Comparison of ENCODE assay signal across 8 cellular contexts in genomic region chr5:139295692-139296091, GRCh38. TPM values are rescaled to one million over a fixed set of nuclear protein-coding genes. Genes with fewer than 3 reads are reported as not detected.
DNase-seq lines count a peak whose midpoint lies in the region; ATAC-seq and TF ChIP-seq lines count a peak whose summit lies in the region.

No MANE protein-coding gene starts in this region.

- H3K4me3 ChIP-seq in GM06990 (replicated peaks; ENCODE audit: low read depth, low read length) (peak overlapping the region; percentile 96), RWPE2 (ENCODE audit: severe bottlenecking) (peak overlapping the region; percentile 89), esophagus (ENCODE audit: low read depth in 1 of 2, low read length in 2 of 2) (peak overlapping the region; percentile 4 to 34)

- no peaks in the 10 kb centered on the region for H3K27me3 ChIP-seq in GM06990 (replicated peaks; ENCODE audit: control insufficient read depth, insufficient read depth, low read length)
- no peaks in the 10 kb centered on the region for H3K27me3 ChIP-seq in RWPE2 (ENCODE audit: insufficient read depth, poor library complexity, severe bottlenecking)
- no peaks in the 10 kb centered on the region for H3K27me3 ChIP-seq in esophagus (ENCODE audit: control insufficient read depth in 1 of 2, insufficient read depth in 2 of 2, low read length in 2 of 2)

- WGBS in esophagus, 2 donors, result 34 to 38% methylated on average over 12 of the region's 12 CpGs

- H3K36me3 ChIP-seq in GM06990 (ENCODE audit: control insufficient read depth, insufficient read depth, low read length) (no peaks in the 10 kb centered on the region; the same call in 1 of the 2 replicates), RWPE2 (ENCODE audit: low read depth) (peaks cover 51% of the 10 kb centered on the region), esophagus (ENCODE audit: control insufficient read depth in 2 of 2, insufficient read depth in 2 of 2, low read length in 1 of 2) (no peaks in the 10 kb centered on the region)

- H3K27ac ChIP-seq in RWPE2 (ENCODE audit: poor library complexity, severe bottlenecking), result no peak overlapping the region
- peak overlapping the region in 1 of 2 donors; percentile 34 for H3K27ac ChIP-seq in esophagus (ENCODE audit: low read depth in 2 of 2, low read length in 1 of 2)

- H3K4me1 Mint-ChIP-seq in progenitor cell of endocrine pancreas (ENCODE audit: low read depth), result peaks cover 43% of the 10 kb centered on the region

- ATAC-seq in RWPE2 (ENCODE audit: low read depth), result no peak

- H3K9me3 Mint-ChIP-seq in progenitor cell of endocrine pancreas (ENCODE audit: low read depth), result no peaks in the 10 kb centered on the region

- peak overlapping the region; percentile 100 for H3K27ac Mint-ChIP-seq in progenitor cell of endocrine pancreas

- H3K4me3 Mint-ChIP-seq in progenitor cell of endocrine pancreas (ENCODE audit: low read depth), result peak overlapping the region; percentile 94

- peaks cover 1% of the 10 kb centered on the region for H3K36me3 Mint-ChIP-seq in progenitor cell of endocrine pancreas (ENCODE audit: insufficient read depth)

- DNase-seq in GM06990 (ENCODE audit: extremely low read depth, insufficient read length), result no peak
- DNase-seq in RWPE2 (ENCODE audit: low spot score), result no peak
- no peak for DNase-seq in progenitor cell of endocrine pancreas (ENCODE audit: low spot score, unreplicated experiment)
- no peak for DNase-seq in NCI-H2171 (lab: John Stamatoyannopoulos, UW)
- no peak for DNase-seq in cerebellar nuclear complex (lab: John Stamatoyannopoulos, UW)
- DNase-seq in KBM-7, result no peak
- DNase-seq in SIG-M5 (lab: John Stamatoyannopoulos, UW), result no peak

- peaks cover 40% of the 10 kb centered on the region for H3K4me1 ChIP-seq in RWPE2 (ENCODE audit: insufficient read depth, poor library complexity, severe bottlenecking)
- H3K4me1 ChIP-seq in esophagus (ENCODE audit: control insufficient read depth in 2 of 2, insufficient read depth in 2 of 2, low read length in 1 of 2), result peaks cover 2 to 5% of the 10 kb centered on the region in 2 donors

- in situ Hi-C loops in KBM-7 (cut with MboI; ENCODE audit: low pct_unique_long_range_greater_than_20kb, low sequenced_read_pairs), result no loop called here

- H3K27me3 Mint-ChIP-seq in progenitor cell of endocrine pancreas, result no peaks in the 10 kb centered on the region

- H3K9me3 ChIP-seq in RWPE2 (ENCODE audit: severe bottlenecking), result no peaks in the 10 kb centered on the region
- no peaks in the 10 kb centered on the region for H3K9me3 ChIP-seq in esophagus (ENCODE audit: control insufficient read depth in 2 of 2, insufficient read depth in 1 of 2, low read depth in 1 of 2, low read length in 1 of 2)

- TF ChIP-seq CTCF in GM06990 (IDR thresholded peaks at IDR 0.05; ENCODE audit: insufficient read depth, low read length, poor library complexity, severe bottlenecking) (no peak), RWPE2 (IDR thresholded peaks at IDR 0.05; ENCODE audit: poor library complexity, severe bottlenecking) (no peak), progenitor cell of endocrine pancreas (IDR thresholded peaks at IDR 0.05; ENCODE audit: unreplicated experiment) (no peak)

RNA-seq across cellular contexts. Expression of gene MATR3, which starts 2.2 kb away (rescaled TPM):
- 10 to 100 TPM; 54.3 to 77.2 TPM for polyA plus RNA-seq in esophagus
- 324 and 336 TPM in 2 replicates for total RNA-seq in progenitor cell of endocrine pancreas

RNA-seq across cellular contexts. Expression of gene PAIP2, which starts 46.0 kb away (rescaled TPM):
- polyA plus RNA-seq in esophagus, result 10 to 100 TPM; 37.4 to 53.6 TPM
- total RNA-seq in progenitor cell of endocrine pancreas, result 92.3 and 97.4 TPM in 2 replicates

Comparison
In these comparisons a context has a peak if more than half of its experiments do, and no peak if none do; other contexts are left out.
1. H3K4me3 ChIP-seq: peak in every context shown above with its lines; median percentile 96 in GM06990; 89 in RWPE2; 19 in esophagus.